1 cellular context compared by ENCODE assay signal in genomic region chr3:9732753-9733115, GRCh38.
TF ChIP-seq lines count a peak whose summit lies in the region.

No MANE protein-coding gene starts in this region.

TF ChIP-seq in HepG2, 621 proteins besides CTCF, POLR2A, EP300 and RAD21:
- TF ChIP-seq ZNF468 (CRISPR knock-in tag; IDR thresholded peaks at IDR 0.05): no peak
- no peak for TF ChIP-seq ZNF207 (IDR thresholded peaks at IDR 0.05; ENCODE audit: borderline replicate concordance)
- TF ChIP-seq ZNF33B (CRISPR knock-in tag; IDR thresholded peaks at IDR 0.05): no peak
- no peak for TF ChIP-seq GPBP1L1 (CRISPR knock-in tag; IDR thresholded peaks at IDR 0.05)
- TF ChIP-seq ARNTL (CRISPR knock-in tag; IDR thresholded peaks at IDR 0.05): no peak
- no peak for TF ChIP-seq ZNF646 (CRISPR knock-in tag; IDR thresholded peaks at IDR 0.05)
- TF ChIP-seq MBD4 (IDR thresholded peaks at IDR 0.05; ENCODE audit: borderline replicate concordance, low read length): no peak
- no peak for TF ChIP-seq KIAA2018 (CRISPR knock-in tag; IDR thresholded peaks at IDR 0.05; ENCODE audit: borderline replicate concordance)
- TF ChIP-seq ZNF567 (CRISPR knock-in tag; IDR thresholded peaks at IDR 0.05; ENCODE audit: borderline replicate concordance): no peak
- TF ChIP-seq ZNF263 (CRISPR knock-in tag; IDR thresholded peaks at IDR 0.05): no peak
- TF ChIP-seq ZFP36 (IDR thresholded peaks at IDR 0.05; ENCODE audit: borderline replicate concordance, low read depth, low read length, partially characterized antibody): no peak
- TF ChIP-seq ZNF275 (CRISPR knock-in tag; IDR thresholded peaks at IDR 0.05; ENCODE audit: borderline replicate concordance): no peak
- TF ChIP-seq ZSCAN31 (CRISPR knock-in tag; IDR thresholded peaks at IDR 0.05; ENCODE audit: low read depth): no peak
- TF ChIP-seq JDP2 (CRISPR knock-in tag; IDR thresholded peaks at IDR 0.05; ENCODE audit: borderline replicate concordance): no peak
- no peak for TF ChIP-seq ARID5B (CRISPR knock-in tag; IDR thresholded peaks at IDR 0.05)
- no peak for TF ChIP-seq ZNF75D (CRISPR knock-in tag; IDR thresholded peaks at IDR 0.05; ENCODE audit: borderline replicate concordance)
- TF ChIP-seq ZNF577 (CRISPR knock-in tag; IDR thresholded peaks at IDR 0.05; ENCODE audit: borderline replicate concordance, low read depth): no peak
- no peak for TF ChIP-seq KLF16 (CRISPR knock-in tag; IDR thresholded peaks at IDR 0.05)
- no peak for TF ChIP-seq ZNF136 (CRISPR knock-in tag; IDR thresholded peaks at IDR 0.05; ENCODE audit: low read depth)
